ENCODE assay signal across 9 cellular contexts in genomic region chr7:953547-954327, GRCh38. TPM values are rescaled to one million over a fixed set of nuclear protein-coding genes. Genes with fewer than 3 reads are reported as not detected.
DNase-seq lines count a peak whose midpoint lies in the region; ATAC-seq and TF ChIP-seq lines count a peak whose summit lies in the region.
"Had no signal": no experiment of that assay in that cellular context is flagged by ENCODE, and none has a peak within 500 bp of the region (broad histone marks: within the 10 kb centered on the region; RNA-seq: fewer than 3 reads in every experiment).

No MANE protein-coding gene starts in this region.

- intact Hi-C loops in CD14-positive monocyte (cut with micrococcal nuclease) (loop anchor here (2.0 kb wide), 2 partner anchors 43 to 45 kb away; no protein-coding TSS in a partner anchor), left lung (cut with DNase I) (loop anchor here in 1 of 2 donors (5.0 kb wide), 1 partner anchor 41 kb away; no protein-coding TSS in a partner anchor)

- H3K4me3 ChIP-seq in left lung = peak overlapping the region; percentile 33 to 66

- no peaks in the 10 kb centered on the region for H3K36me3 ChIP-seq in left lung

- H3K4me3 Mint-ChIP-seq in CD14-positive monocyte = peak overlapping the region; percentile 72 to 73
- peak overlapping the region; percentile 53 for H3K4me3 Mint-ChIP-seq in chondrocyte (ENCODE audit: unreplicated experiment)
- H3K4me3 Mint-ChIP-seq in stimulated activated naive CD8-positive, alpha-beta T cell treated with anti-CD3 and anti-CD28 coated beads, Interleukin-15, Interleukin-2, amounts not matched to agents 100 ng/mL and 50 ng/mL, for 24 hours = peak overlapping the region; percentile 49

- DNase-seq in CD14-positive monocyte (ENCODE audit: low spot score) (peak; percentile 81), NOMO-1 treated with dmso at 0.1 percent for 144 hours (lab: John Stamatoyannopoulos, UW; ENCODE audit: unreplicated experiment) (peak; percentile 58), chondrocyte (ENCODE audit: low spot score) (peak; percentile 81), left lung (peak; percentile 76 to 95), NCI-H2081 treated with DMSO at 0.1 percent for 48 hours (lab: John Stamatoyannopoulos, UW) (no peak)

- peaks cover 6 to 55% of the 10 kb centered on the region in 2 donors for H3K4me1 ChIP-seq in left lung

- H3K27me3 Mint-ChIP-seq in CD14-positive monocyte (ENCODE audit: low read depth in 3 of 3) = peaks cover 0 to 2% (median 0%) of the 10 kb centered on the region in 3 donors
- H3K27me3 Mint-ChIP-seq in chondrocyte (ENCODE audit: low read depth) = no peaks in the 10 kb centered on the region
- H3K27me3 Mint-ChIP-seq in stimulated activated naive CD8-positive, alpha-beta T cell treated with anti-CD3 and anti-CD28 coated beads, Interleukin-15, Interleukin-2, amounts not matched to agents 100 ng/mL and 50 ng/mL, for 24 hours = peaks cover 3% of the 10 kb centered on the region

- no peaks in the 10 kb centered on the region for H3K9me3 ChIP-seq in left lung

- no peak for TF ChIP-seq CTCF in CD14-positive monocyte (IDR thresholded peaks at IDR 0.05)
- no peak for TF ChIP-seq CTCF in chondrocyte (IDR thresholded peaks at IDR 0.05)
- no peak for TF ChIP-seq CTCF in left lung (IDR thresholded peaks at IDR 0.05)

- peak overlapping the region in 1 of 2 donors; percentile 85 for H3K27ac ChIP-seq in left lung

- ATAC-seq in GM21526 (IDR thresholded peaks at IDR 0.05; ENCODE audit: low FRiP score, unreplicated experiment) (peak; percentile 10), left lung (peak; percentile 86), HG02840 (IDR thresholded peaks at IDR 0.05; ENCODE audit: low FRiP score, unreplicated experiment) (no peak)

- peaks cover 19 to 36% of the 10 kb centered on the region in 2 donors for H3K36me3 Mint-ChIP-seq in CD14-positive monocyte
- H3K36me3 Mint-ChIP-seq in chondrocyte (ENCODE audit: low read depth) = no peaks in the 10 kb centered on the region
- H3K36me3 Mint-ChIP-seq in stimulated activated naive CD8-positive, alpha-beta T cell treated with anti-CD3 and anti-CD28 coated beads, Interleukin-15, Interleukin-2, amounts not matched to agents 100 ng/mL and 50 ng/mL, for 24 hours (ENCODE audit: low read depth) = peaks cover 13% of the 10 kb centered on the region

- peaks cover 68% of the 10 kb centered on the region for H3K4me1 Mint-ChIP-seq in CD14-positive monocyte
- H3K4me1 Mint-ChIP-seq in chondrocyte (ENCODE audit: low read depth) = peaks cover 4% of the 10 kb centered on the region
- H3K4me1 Mint-ChIP-seq in stimulated activated naive CD8-positive, alpha-beta T cell treated with anti-CD3 and anti-CD28 coated beads, Interleukin-15, Interleukin-2, amounts not matched to agents 100 ng/mL and 50 ng/mL, for 24 hours (ENCODE audit: low read depth) = peaks cover 22% of the 10 kb centered on the region

- H3K27me3 ChIP-seq in left lung = peaks cover 0 to 60% of the 10 kb centered on the region in 2 donors

- H3K27ac Mint-ChIP-seq in CD14-positive monocyte (peak overlapping the region; percentile 70 to 91 (median 86)), chondrocyte (ENCODE audit: unreplicated experiment) (no peak overlapping the region)
- H3K27ac Mint-ChIP-seq in stimulated activated naive CD8-positive, alpha-beta T cell treated with anti-CD3 and anti-CD28 coated beads, Interleukin-15, Interleukin-2, amounts not matched to agents 100 ng/mL and 50 ng/mL, for 24 hours = no peak overlapping the region

- H3K9me3 Mint-ChIP-seq in CD14-positive monocyte = no peaks in the 10 kb centered on the region
- H3K9me3 Mint-ChIP-seq in chondrocyte (ENCODE audit: low read depth) = no peaks in the 10 kb centered on the region
- H3K9me3 Mint-ChIP-seq in stimulated activated naive CD8-positive, alpha-beta T cell treated with anti-CD3 and anti-CD28 coated beads, Interleukin-15, Interleukin-2, amounts not matched to agents 100 ng/mL and 50 ng/mL, for 24 hours = no peaks in the 10 kb centered on the region

RNA-seq across cellular contexts. Expression of gene ADAP1, which starts 0.7 kb away (rescaled TPM):
- 10 to 100 TPM; 49.1 to 72.2 TPM for polyA plus RNA-seq in CD14-positive monocyte
- total RNA-seq in chondrocyte (3.9 to 7.0 TPM (median 6.7 TPM) in 3 replicates), left lung (10 to 100 TPM; 25.8 to 35.1 TPM)

RNA-seq across cellular contexts. Expression of gene COX19, which starts 21.6 kb away (rescaled TPM):
- 1 to 10 TPM; 7.4 to 7.6 TPM for polyA plus RNA-seq in CD14-positive monocyte
- total RNA-seq in chondrocyte = 9.2 to 9.6 TPM (median 9.5 TPM) in 3 replicates
- 10 to 100 TPM in 1 of 2 donors, 1 to 10 TPM in 1; 9.1 to 10.8 TPM for total RNA-seq in left lung

RNA-seq across cellular contexts. Expression of gene CYP2W1, which starts 29.2 kb away (rescaled TPM):
- not detected for polyA plus RNA-seq in CD14-positive monocyte
- total RNA-seq in chondrocyte (not detected in 3 replicates), left lung (not detected)
- total RNA-seq: LHCN-M2 had no signal

Comparison
In these comparisons a context has a peak if more than half of its experiments do, and no peak if none do; other contexts are left out.
1. H3K27ac Mint-ChIP-seq: peak in CD14-positive monocyte (7 of 7); none in chondrocyte (single experiment) and stimulated activated naive CD8-positive, alpha-beta T cell treated with anti-CD3 and anti-CD28 coated beads, Interleukin-15, Interleukin-2, amounts not matched to agents 100 ng/mL and 50 ng/mL, for 24 hours (single experiment).
2. Peak in every context shown above with its lines, with median percentiles within 50 percentile points of each other: H3K4me3 Mint-ChIP-seq.